Comparison of ENCODE assay signal across 1 cellular context in genomic region chr9:124011460-124012301, GRCh38.
TF ChIP-seq lines count a peak whose summit lies in the region.

Gene LHX2 (plus strand): TSS chr9:124011768. CDS start chr9:124012349, 581 bp downstream.

TF ChIP-seq in WTC11, 78 proteins besides CTCF, POLR2A, EP300 and RAD21 (continued from another document and continues in another):
- TF ChIP-seq PRDM15 (CRISPR knock-in tag; IDR thresholded peaks at IDR 0.05) (peak; percentile 96), ZNF281 (CRISPR knock-in tag; IDR thresholded peaks at IDR 0.05) (0 out of 2 replicates have a peak, but pooled peaks have one; percentile 61), MYBL2 (CRISPR knock-in tag; IDR thresholded peaks at IDR 0.05) (peak; percentile 82), ZBTB43 (CRISPR knock-in tag; IDR thresholded peaks at IDR 0.05) (peak; percentile 61; the same call in 1 of the 2 replicates), FOXP4 (CRISPR knock-in tag; IDR thresholded peaks at IDR 0.05) (peak; percentile 94), TP53 (CRISPR knock-in tag; IDR thresholded peaks at IDR 0.05) (peak; percentile 72), FOXK1 (CRISPR knock-in tag; IDR thresholded peaks at IDR 0.05) (peak; percentile 90), SP1 (CRISPR knock-in tag; conservative IDR thresholded peaks at IDR 0.05) (peak; percentile 79), MAX (CRISPR knock-in tag; IDR thresholded peaks at IDR 0.05) (peak; percentile 93; the same call in 1 of the 2 replicates), ZNF423 (CRISPR knock-in tag; IDR thresholded peaks at IDR 0.05) (no peak), CREB1 (CRISPR knock-in tag; IDR thresholded peaks at IDR 0.05) (peak; percentile 50; the same call in 1 of the 2 replicates), ATF6 (CRISPR knock-in tag; IDR thresholded peaks at IDR 0.05) (no peak), ZNF396 (CRISPR knock-in tag; IDR thresholded peaks at IDR 0.05; ENCODE audit: borderline replicate concordance) (no peak), E2F4 (CRISPR knock-in tag; IDR thresholded peaks at IDR 0.05; ENCODE audit: borderline replicate concordance, low read depth) (peak; percentile 79), MXD4 (CRISPR knock-in tag; IDR thresholded peaks at IDR 0.05; ENCODE audit: borderline replicate concordance) (no peak), FOXP1 (CRISPR knock-in tag; IDR thresholded peaks at IDR 0.05; ENCODE audit: borderline replicate concordance) (peak; percentile 91), TEAD1 (CRISPR knock-in tag; IDR thresholded peaks at IDR 0.05) (peak; percentile 79), SMAD3 (CRISPR knock-in tag; IDR thresholded peaks at IDR 0.05; ENCODE audit: borderline replicate concordance) (peak; percentile 83; the same call in 1 of the 2 replicates), IRF2 (CRISPR knock-in tag; IDR thresholded peaks at IDR 0.05; ENCODE audit: borderline replicate concordance, low read depth) (no peak), CREM (CRISPR knock-in tag; IDR thresholded peaks at IDR 0.05) (peak; percentile 77; the same call in 1 of the 2 replicates), MLX (CRISPR knock-in tag; IDR thresholded peaks at IDR 0.05) (no peak), ZNF671 (CRISPR knock-in tag; IDR thresholded peaks at IDR 0.05) (no peak), NR3C1 (CRISPR knock-in tag; conservative IDR thresholded peaks at IDR 0.05; ENCODE audit: low read depth) (no peak), ETV6 (CRISPR knock-in tag; IDR thresholded peaks at IDR 0.05) (peak; percentile 59; the same call in 1 of the 2 replicates), ZNF512 (CRISPR knock-in tag; IDR thresholded peaks at IDR 0.05; ENCODE audit: borderline replicate concordance) (no peak), ZNF232 (CRISPR knock-in tag; IDR thresholded peaks at IDR 0.05) (peak; percentile 79; the same call in 1 of the 2 replicates), HMGXB4 (CRISPR knock-in tag; IDR thresholded peaks at IDR 0.05) (no peak), ZBTB21 (CRISPR knock-in tag; IDR thresholded peaks at IDR 0.05; ENCODE audit: borderline replicate concordance) (peak; percentile 80; the same call in 1 of the 2 replicates), NR2C2 (CRISPR knock-in tag; IDR thresholded peaks at IDR 0.05) (no peak), AFF4 (CRISPR knock-in tag; IDR thresholded peaks at IDR 0.05; ENCODE audit: borderline replicate concordance) (no peak), TCF7 (CRISPR knock-in tag; IDR thresholded peaks at IDR 0.05; ENCODE audit: low read depth) (no peak), KAT7 (CRISPR knock-in tag; IDR thresholded peaks at IDR 0.05; ENCODE audit: borderline replicate concordance) (no peak), CDX4 (CRISPR knock-in tag; IDR thresholded peaks at IDR 0.05; ENCODE audit: borderline replicate concordance) (no peak)
